ENCODE assay signal across 7 cellular contexts in the genomic region with DNA sequence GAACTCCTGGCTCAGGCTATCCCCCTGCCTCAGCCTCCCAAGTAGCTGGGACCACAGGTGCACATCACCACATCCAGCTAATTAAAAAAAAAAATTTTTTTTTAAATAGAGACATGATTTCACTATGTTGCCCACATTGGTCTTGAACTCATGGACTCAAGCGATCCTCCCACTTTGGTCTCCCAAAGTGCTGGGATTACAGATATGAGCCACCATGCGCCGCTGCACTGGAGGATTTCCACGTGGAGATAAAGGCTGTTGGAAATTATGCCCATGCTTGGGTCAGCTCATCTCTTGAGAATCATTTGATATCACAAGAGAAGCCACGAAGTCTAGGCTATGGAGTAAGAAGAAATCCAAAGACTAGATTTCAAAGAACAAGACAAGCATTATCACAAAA.
"Had no signal": no experiment of that assay in that cellular context is flagged by ENCODE, and none has a peak within 500 bp of the region (broad histone marks: within the 10 kb centered on the region; RNA-seq: fewer than 3 reads in every experiment).

No MANE protein-coding gene starts in this region.

- H3K9me3 Mint-ChIP-seq: HFFc6 had no signal

- H3K36me3 ChIP-seq: HAP-1 had no signal

- H3K4me3 ChIP-seq: GM23248, GM23338, HAP-1 had no signal

- H3K4me3 Mint-ChIP-seq: GM23338, H9, HFFc6 had no signal

- H3K27ac ChIP-seq: GM23248 had no signal

- H3K4me1 Mint-ChIP-seq: GM23338 had no signal

- DNase-seq: GM23248, GOT3, HCEC 1CT, HFFc6 had no signal

- H3K27ac Mint-ChIP-seq: GM23338, HFFc6 had no signal

- H3K9me3 ChIP-seq: HAP-1 had no signal

- H3K9ac ChIP-seq: GM23248 had no signal
